16 cellular contexts compared by ENCODE assay signal in the genomic region with DNA sequence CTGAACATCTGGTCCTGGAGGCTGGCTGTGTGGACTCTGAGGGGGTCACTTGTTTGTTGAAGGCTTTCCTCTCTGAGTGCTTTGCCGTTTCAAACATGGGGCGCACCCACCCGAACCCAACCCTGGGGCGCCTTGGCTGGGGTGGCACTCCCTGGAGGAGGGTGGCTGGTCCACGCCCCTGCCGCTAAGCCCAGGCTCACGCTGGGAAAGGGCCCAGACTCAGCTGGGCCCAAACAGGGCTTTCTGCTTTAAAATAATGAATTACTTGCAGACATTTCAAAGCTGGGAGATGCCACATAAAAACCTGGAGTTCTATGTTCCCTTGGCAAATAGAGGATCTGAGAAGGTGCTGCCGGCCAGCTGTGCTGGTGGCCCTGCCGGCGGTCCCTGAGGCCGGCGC.
"Had no signal": no experiment of that assay in that cellular context is flagged by ENCODE, and none has a peak within 500 bp of the region (broad histone marks: within the 10 kb centered on the region; RNA-seq: fewer than 3 reads in every experiment).

No MANE protein-coding gene starts in this region.

- H3K4me1 ChIP-seq: left lung, transverse colon had no signal

- H3K4me3 ChIP-seq: esophagus squamous epithelium, gastroesophageal sphincter, left lung, lung, right atrium auricular region, smooth muscle cell, transverse colon had no signal

- H3K27ac ChIP-seq: esophagus squamous epithelium, left lung, neutrophil, transverse colon had no signal

- H3K4me2 ChIP-seq: smooth muscle cell had no signal

- DNase-seq: cerebellar nuclear complex; esophagus squamous epithelium; foreskin fibroblast; glutamatergic neuron; islet precursor cell; mesenchymal stem cell; naive B cell; stimulated activated CD4-positive, alpha-beta T cell treated with anti-CD3 and anti-CD28 coated beads, Interleukin-4, amount 100 ng/mL, for 24 hours; transverse colon had no signal

- H3K36me3 ChIP-seq: esophagus squamous epithelium, left lung, neutrophil, transverse colon had no signal

- ATAC-seq: gastroesophageal sphincter; stimulated activated memory B cell treated with anti-CD40 and anti-IgM and Interleukin-4, amounts not matched to agents 10 μg/mL and 1 μg/mL and 100 μg/mL, for 72 hours had no signal

- H3K27me3 ChIP-seq: gastroesophageal sphincter, left lung, neutrophil, right atrium auricular region, transverse colon had no signal

- H3K9me3 ChIP-seq: esophagus squamous epithelium, gastroesophageal sphincter, left lung, neutrophil, right atrium auricular region, transverse colon had no signal
